13 cellular contexts compared by ENCODE assay signal in the genomic region with DNA sequence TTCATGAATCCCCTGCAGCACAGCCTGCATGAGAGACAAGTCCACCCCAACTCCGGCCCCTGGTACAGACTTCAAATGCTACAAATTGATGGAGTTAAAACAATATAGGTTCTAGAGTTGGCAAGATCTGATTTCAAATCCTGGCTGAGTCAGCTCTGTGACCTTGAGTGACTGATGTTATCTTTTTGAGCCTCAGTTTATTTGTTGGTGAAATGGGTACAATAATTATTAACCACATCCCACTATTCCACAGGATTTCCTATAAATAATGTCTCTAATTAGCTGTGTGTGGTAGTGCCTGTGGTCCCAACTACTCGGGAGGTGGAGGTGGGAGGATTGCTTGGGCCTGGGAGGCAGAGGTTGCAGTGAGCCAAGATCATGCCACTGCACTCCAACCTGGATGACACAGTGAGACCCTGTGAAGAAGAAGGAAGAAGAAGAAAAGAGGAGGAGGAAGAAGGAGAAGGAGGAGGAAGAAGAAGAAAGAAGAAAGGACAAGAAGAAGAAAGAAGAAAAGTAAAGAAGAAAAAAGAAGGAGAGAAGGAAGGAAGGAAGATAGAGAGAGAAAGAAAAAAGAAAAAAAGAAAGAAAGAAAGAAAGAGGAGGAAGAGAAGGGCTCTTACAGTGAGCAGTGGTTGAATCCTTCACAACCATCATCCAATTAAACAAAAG.
"Had no signal": no experiment of that assay in that cellular context is flagged by ENCODE, and none has a peak within 500 bp of the region (broad histone marks: within the 10 kb centered on the region; RNA-seq: fewer than 3 reads in every experiment).

No MANE protein-coding gene starts in this region.

- H3K9me3 Mint-ChIP-seq: activated naive CD8-positive, alpha-beta T cell treated with anti-CD3 and anti-CD28 coated beads, Interleukin-2, amount 50 U/mL, for 24 hours; activated T-cell treated with anti-CD3 and anti-CD28 coated beads, Interleukin-2, amount 50 U/mL, for 72 hours had no signal

- DNase-seq: activated naive CD4-positive, alpha-beta T cell treated with Interleukin-2 at 50 U/mL for 16 hours; activated naive CD8-positive, alpha-beta T cell treated with anti-CD3 and anti-CD28 coated beads, Interleukin-2, amount 50 U/mL, for 24 hours; kidney glomerular epithelial cell; midbrain; pancreas; substantia nigra; T-helper 17 cell; upper lobe of right lung had no signal

- H3K27ac Mint-ChIP-seq: activated naive CD8-positive, alpha-beta T cell treated with anti-CD3 and anti-CD28 coated beads, Interleukin-2, amount 50 U/mL, for 24 hours; activated T-cell treated with anti-CD3 and anti-CD28 coated beads, Interleukin-2, amount 50 U/mL, for 72 hours; T-helper 17 cell had no signal

- H3K9me3 ChIP-seq: ascending aorta, pancreas, upper lobe of right lung had no signal

- H3K4me1 ChIP-seq: ascending aorta had no signal

- H3K4me3 Mint-ChIP-seq: activated naive CD8-positive, alpha-beta T cell treated with anti-CD3 and anti-CD28 coated beads, Interleukin-2, amount 50 U/mL, for 24 hours; activated T-cell treated with anti-CD3 and anti-CD28 coated beads, Interleukin-2, amount 50 U/mL, for 72 hours; T-helper 17 cell had no signal

- H3K27me3 ChIP-seq: ascending aorta, pancreas, upper lobe of right lung had no signal

- ATAC-seq: activated naive CD8-positive, alpha-beta T cell treated with anti-CD3 and anti-CD28 coated beads, Interleukin-2, amount 50 U/mL, for 24 hours had no signal

- H3K4me3 ChIP-seq: ascending aorta, pancreas, upper lobe of right lung had no signal

- H3K27ac ChIP-seq: ascending aorta, pancreas, upper lobe of right lung had no signal

- H3K36me3 ChIP-seq: ascending aorta, upper lobe of right lung had no signal

- FAIRE-seq: endothelial cell of umbilical vein, frontal cortex, pancreas, small intestine had no signal

- H3K4me1 Mint-ChIP-seq: activated naive CD8-positive, alpha-beta T cell treated with anti-CD3 and anti-CD28 coated beads, Interleukin-2, amount 50 U/mL, for 24 hours had no signal

- H3K27me3 Mint-ChIP-seq: activated naive CD8-positive, alpha-beta T cell treated with anti-CD3 and anti-CD28 coated beads, Interleukin-2, amount 50 U/mL, for 24 hours had no signal
